34 cellular contexts compared by ENCODE assay signal in genomic region chr3:134052370-134052769, GRCh38. TPM values are rescaled to one million over a fixed set of nuclear protein-coding genes. Genes with fewer than 3 reads are reported as not detected.
"Had no signal": no experiment of that assay in that cellular context is flagged by ENCODE, and none has a peak within 500 bp of the region (broad histone marks: within the 10 kb centered on the region; RNA-seq: fewer than 3 reads in every experiment).

No MANE protein-coding gene starts in this region.

- H3K4me1 ChIP-seq: ascending aorta had no signal

- H3K27ac Mint-ChIP-seq: activated B cell treated with CpG ODN at 0.5 μM for 24 hours; activated CD8-positive, alpha-beta T cell treated with anti-CD3 and anti-CD28 coated beads for 36 hours; activated naive CD8-positive, alpha-beta T cell treated with anti-CD3 and anti-CD28 coated beads for 36 hours; activated T-cell treated with anti-CD3 and anti-CD28 coated beads, Interleukin-2, amount 50 U/mL, for 72 hours; activated T-helper 17 cell treated with anti-CD3 and anti-CD28 coated beads, Interleukin-2, amount 50 U/mL, for 72 hours had no signal

- H3K9me3 Mint-ChIP-seq: activated B cell treated with CpG ODN at 0.5 μM for 24 hours; activated CD8-positive, alpha-beta T cell treated with anti-CD3 and anti-CD28 coated beads for 36 hours; activated naive CD8-positive, alpha-beta T cell treated with anti-CD3 and anti-CD28 coated beads for 36 hours; activated T-cell treated with anti-CD3 and anti-CD28 coated beads, Interleukin-2, amount 50 U/mL, for 72 hours; activated T-helper 17 cell treated with anti-CD3 and anti-CD28 coated beads, Interleukin-2, amount 50 U/mL, for 72 hours had no signal

- H3K4me1 Mint-ChIP-seq: activated B cell treated with CpG ODN at 0.5 μM for 24 hours had no signal

- ATAC-seq: activated CD8-positive, alpha-beta T cell treated with anti-CD3 and anti-CD28 coated beads for 36 hours; activated T-cell treated with anti-CD3 and anti-CD28 coated beads, Interleukin-2, amount 50 U/mL, for 72 hours; activated T-helper 17 cell treated with anti-CD3 and anti-CD28 coated beads, Interleukin-2, amount 50 U/mL, for 72 hours; PC-3; Right ventricle myocardium inferior had no signal

- H3K36me3 Mint-ChIP-seq: activated naive CD8-positive, alpha-beta T cell treated with anti-CD3 and anti-CD28 coated beads for 36 hours had no signal

- H3K27ac ChIP-seq: cardiac muscle cell, Peyer's patch, VCaP had no signal

- H3K27me3 ChIP-seq: ascending aorta, cardiac muscle cell, Peyer's patch had no signal

- H3K36me3 ChIP-seq: ascending aorta, cardiac muscle cell, Peyer's patch had no signal

- H3K9me3 ChIP-seq: ascending aorta, Peyer's patch had no signal

- DNase-seq: activated B cell treated with CpG ODN at 0.5 μM for 24 hours; activated CD4-positive, alpha-beta T cell treated with anti-CD3 and anti-CD28 coated beads for 1 hour; activated CD4-positive, alpha-beta T cell treated with anti-CD3 and anti-CD28 coated beads for 48 hours; activated CD8-positive, alpha-beta T cell treated with anti-CD3 and anti-CD28 coated beads for 36 hours; activated naive CD4-positive, alpha-beta T cell; activated naive CD4-positive, alpha-beta T cell treated with anti-CD3 and anti-CD28 coated beads, Interleukin-2, amount 50 U/mL, for 16 hours; activated naive CD8-positive, alpha-beta T cell treated with anti-CD3 and anti-CD28 coated beads for 36 hours; activated T-cell treated with anti-CD3 and anti-CD28 coated beads, Interleukin-2, amount 50 U/mL, for 1 hour; activated T-cell treated with anti-CD3 and anti-CD28 coated beads, Interleukin-2, amount 50 U/mL, for 72 hours; amniotic stem cell; NCI-H1092 treated with DMSO at 0.1 percent for 48 hours; NCI-H1417; NCI-H146; NCI-H187; NCI-H2029 treated with DMSO at 0.1 percent for 48 hours; NCI-H2107; NCI-H2171; NCI-H510A; NCI-H526; NCI-H748 treated with DMSO at 0.1 percent for 48 hours; NK-92 treated with Interleukin-12 subunit alpha and Interleukin-12 subunit beta, amount 100 ng/mL, for 24 hours; PC-3; RPMI8226; SW 1271; T-helper 1 cell; T-helper 2 cell; T-helper 9 cell had no signal

- H3K4me3 Mint-ChIP-seq: activated B cell treated with CpG ODN at 0.5 μM for 24 hours; activated CD8-positive, alpha-beta T cell treated with anti-CD3 and anti-CD28 coated beads for 36 hours; activated naive CD8-positive, alpha-beta T cell treated with anti-CD3 and anti-CD28 coated beads for 36 hours; activated T-cell treated with anti-CD3 and anti-CD28 coated beads, Interleukin-2, amount 50 U/mL, for 72 hours; activated T-helper 17 cell treated with anti-CD3 and anti-CD28 coated beads, Interleukin-2, amount 50 U/mL, for 72 hours had no signal

- H3K4me3 ChIP-seq: ascending aorta, cardiac muscle cell, Peyer's patch had no signal

- H3K27me3 Mint-ChIP-seq: activated CD8-positive, alpha-beta T cell treated with anti-CD3 and anti-CD28 coated beads for 36 hours; activated naive CD8-positive, alpha-beta T cell treated with anti-CD3 and anti-CD28 coated beads for 36 hours had no signal

RNA-seq across cellular contexts. Expression of gene SLCO2A1, which starts 22.6 kb away (rescaled TPM):
- total RNA-seq: activated B cell treated with CpG ODN at 0.5 μM for 24 hours; activated CD8-positive, alpha-beta memory T cell treated with anti-CD3 and anti-CD28 coated beads for 36 hours; activated CD8-positive, alpha-beta T cell treated with anti-CD3 and anti-CD28 coated beads for 36 hours; activated T-helper 17 cell treated with anti-CD3 and anti-CD28 coated beads, Interleukin-2, amount 50 U/mL, for 72 hours; PC-3 had no signal
